Comparison of ENCODE assay signal across 1 cellular context in the genomic region with DNA sequence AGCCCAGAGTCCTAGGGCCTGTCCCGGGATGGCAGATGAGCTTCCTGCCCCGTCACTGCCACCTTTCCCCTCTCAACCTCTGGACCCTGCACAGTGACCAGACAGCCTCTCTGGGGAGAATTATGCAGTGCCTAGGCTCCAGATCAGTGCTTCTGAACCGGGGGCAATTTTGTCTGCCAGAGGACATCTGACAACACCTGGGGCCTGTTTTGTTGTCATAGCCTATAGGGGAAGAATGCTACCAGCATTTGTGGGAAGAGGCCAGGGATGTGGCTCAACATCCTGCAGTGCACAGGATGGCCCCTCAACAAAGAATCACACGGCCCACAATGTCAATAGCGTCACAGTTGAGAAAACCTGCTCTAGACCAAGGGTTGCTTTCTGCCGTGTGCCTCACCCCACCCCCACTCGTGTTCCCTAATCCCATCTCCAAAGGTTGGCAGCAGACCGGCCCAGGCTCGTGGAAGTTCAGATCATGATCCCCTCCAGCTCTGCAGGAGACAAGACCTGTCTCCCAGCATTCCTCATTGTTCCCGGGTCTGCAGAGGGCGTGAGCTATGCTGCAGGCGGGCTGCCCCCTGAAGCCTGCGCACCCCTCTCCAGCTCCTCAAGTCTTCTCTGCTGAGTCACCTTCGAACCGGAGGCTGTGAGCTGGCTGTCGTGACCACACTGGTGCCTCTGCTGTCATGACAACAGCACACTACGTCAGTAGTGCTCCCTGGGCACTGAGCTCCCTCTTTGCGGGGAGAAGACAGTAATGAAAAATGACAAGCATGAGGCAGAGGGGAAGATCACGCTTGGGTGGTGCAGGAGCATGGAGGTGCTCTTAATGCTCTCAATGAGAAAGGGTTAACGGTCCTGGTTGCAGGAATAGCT.
TF ChIP-seq lines count a peak whose summit lies in the region.

No MANE protein-coding gene starts in this region.

TF ChIP-seq in HepG2, 621 proteins besides CTCF, POLR2A, EP300 and RAD21 (continued from another document and continues in another):
- TF ChIP-seq, protein P1, sequence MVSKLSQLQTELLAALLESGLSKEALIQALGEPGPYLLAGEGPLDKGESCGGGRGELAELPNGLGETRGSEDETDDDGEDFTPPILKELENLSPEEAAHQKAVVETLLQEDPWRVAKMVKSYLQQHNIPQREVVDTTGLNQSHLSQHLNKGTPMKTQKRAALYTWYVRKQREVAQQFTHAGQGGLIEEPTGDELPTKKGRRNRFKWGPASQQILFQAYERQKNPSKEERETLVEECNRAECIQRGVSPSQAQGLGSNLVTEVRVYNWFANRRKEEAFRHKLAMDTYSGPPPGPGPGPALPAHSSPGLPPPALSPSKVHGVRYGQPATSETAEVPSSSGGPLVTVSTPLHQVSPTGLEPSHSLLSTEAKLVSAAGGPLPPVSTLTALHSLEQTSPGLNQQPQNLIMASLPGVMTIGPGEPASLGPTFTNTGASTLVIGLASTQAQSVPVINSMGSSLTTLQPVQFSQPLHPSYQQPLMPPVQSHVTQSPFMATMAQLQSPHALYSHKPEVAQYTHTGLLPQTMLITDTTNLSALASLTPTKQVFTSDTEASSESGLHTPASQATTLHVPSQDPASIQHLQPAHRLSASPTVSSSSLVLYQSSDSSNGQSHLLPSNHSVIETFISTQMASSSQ (IDR thresholded peaks at IDR 0.05; ENCODE audit: low read depth) = no peak
- TF ChIP-seq, protein P1 (CRISPR knock-in tag; IDR thresholded peaks at IDR 0.05; ENCODE audit: borderline replicate concordance) = peak; percentile 32; the same call in 1 of the 2 replicates
- TF ChIP-seq PHF20 (CRISPR knock-in tag; IDR thresholded peaks at IDR 0.05) = 0 out of 2 replicates have a peak, but pooled peaks have one; percentile 30
- TF ChIP-seq FOXJ3 (CRISPR knock-in tag; IDR thresholded peaks at IDR 0.05; ENCODE audit: borderline replicate concordance) = no peak
- no peak for TF ChIP-seq ZNF329 (CRISPR knock-in tag; IDR thresholded peaks at IDR 0.05; ENCODE audit: low read depth)
- no peak for TF ChIP-seq MTF1 (CRISPR knock-in tag; IDR thresholded peaks at IDR 0.05)
- TF ChIP-seq, protein P2, sequence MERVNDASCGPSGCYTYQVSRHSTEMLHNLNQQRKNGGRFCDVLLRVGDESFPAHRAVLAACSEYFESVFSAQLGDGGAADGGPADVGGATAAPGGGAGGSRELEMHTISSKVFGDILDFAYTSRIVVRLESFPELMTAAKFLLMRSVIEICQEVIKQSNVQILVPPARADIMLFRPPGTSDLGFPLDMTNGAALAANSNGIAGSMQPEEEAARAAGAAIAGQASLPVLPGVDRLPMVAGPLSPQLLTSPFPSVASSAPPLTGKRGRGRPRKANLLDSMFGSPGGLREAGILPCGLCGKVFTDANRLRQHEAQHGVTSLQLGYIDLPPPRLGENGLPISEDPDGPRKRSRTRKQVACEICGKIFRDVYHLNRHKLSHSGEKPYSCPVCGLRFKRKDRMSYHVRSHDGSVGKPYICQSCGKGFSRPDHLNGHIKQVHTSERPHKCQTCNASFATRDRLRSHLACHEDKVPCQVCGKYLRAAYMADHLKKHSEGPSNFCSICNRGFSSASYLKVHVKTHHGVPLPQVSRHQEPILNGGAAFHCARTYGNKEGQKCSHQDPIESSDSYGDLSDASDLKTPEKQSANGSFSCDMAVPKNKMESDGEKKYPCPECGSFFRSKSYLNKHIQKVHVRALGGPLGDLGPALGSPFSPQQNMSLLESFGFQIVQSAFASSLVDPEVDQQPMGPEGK (CRISPR knock-in tag; IDR thresholded peaks at IDR 0.05) = peak; percentile 15; the same call in 1 of the 2 replicates
- peak; percentile 78 for TF ChIP-seq RFX1 (IDR thresholded peaks at IDR 0.05)
- no peak for TF ChIP-seq NR3C1 (CRISPR knock-in tag; IDR thresholded peaks at IDR 0.05)
- TF ChIP-seq DR1 (CRISPR knock-in tag; IDR thresholded peaks at IDR 0.05) = no peak
- TF ChIP-seq, protein P3, sequence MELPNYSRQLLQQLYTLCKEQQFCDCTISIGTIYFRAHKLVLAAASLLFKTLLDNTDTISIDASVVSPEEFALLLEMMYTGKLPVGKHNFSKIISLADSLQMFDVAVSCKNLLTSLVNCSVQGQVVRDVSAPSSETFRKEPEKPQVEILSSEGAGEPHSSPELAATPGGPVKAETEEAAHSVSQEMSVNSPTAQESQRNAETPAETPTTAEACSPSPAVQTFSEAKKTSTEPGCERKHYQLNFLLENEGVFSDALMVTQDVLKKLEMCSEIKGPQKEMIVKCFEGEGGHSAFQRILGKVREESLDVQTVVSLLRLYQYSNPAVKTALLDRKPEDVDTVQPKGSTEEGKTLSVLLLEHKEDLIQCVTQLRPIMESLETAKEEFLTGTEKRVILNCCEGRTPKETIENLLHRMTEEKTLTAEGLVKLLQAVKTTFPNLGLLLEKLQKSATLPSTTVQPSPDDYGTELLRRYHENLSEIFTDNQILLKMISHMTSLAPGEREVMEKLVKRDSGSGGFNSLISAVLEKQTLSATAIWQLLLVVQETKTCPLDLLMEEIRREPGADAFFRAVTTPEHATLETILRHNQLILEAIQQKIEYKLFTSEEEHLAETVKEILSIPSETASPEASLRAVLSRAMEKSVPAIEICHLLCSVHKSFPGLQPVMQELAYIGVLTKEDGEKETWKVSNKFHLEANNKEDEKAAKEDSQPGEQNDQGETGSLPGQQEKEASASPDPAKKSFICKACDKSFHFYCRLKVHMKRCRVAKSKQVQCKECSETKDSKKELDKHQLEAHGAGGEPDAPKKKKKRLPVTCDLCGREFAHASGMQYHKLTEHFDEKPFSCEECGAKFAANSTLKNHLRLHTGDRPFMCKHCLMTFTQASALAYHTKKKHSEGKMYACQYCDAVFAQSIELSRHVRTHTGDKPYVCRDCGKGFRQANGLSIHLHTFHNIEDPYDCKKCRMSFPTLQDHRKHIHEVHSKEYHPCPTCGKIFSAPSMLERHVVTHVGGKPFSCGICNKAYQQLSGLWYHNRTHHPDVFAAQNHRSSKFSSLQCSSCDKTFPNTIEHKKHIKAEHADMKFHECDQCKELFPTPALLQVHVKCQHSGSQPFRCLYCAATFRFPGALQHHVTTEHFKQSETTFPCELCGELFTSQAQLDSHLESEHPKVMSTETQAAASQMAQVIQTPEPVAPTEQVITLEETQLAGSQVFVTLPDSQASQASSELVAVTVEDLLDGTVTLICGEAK (IDR thresholded peaks at IDR 0.05) = no peak
- TF ChIP-seq, protein P3 (CRISPR knock-in tag; IDR thresholded peaks at IDR 0.05) = no peak
- no peak for TF ChIP-seq ZNF577 (CRISPR knock-in tag; IDR thresholded peaks at IDR 0.05; ENCODE audit: borderline replicate concordance, low read depth)
- TF ChIP-seq HNRNPUL1 (IDR thresholded peaks at IDR 0.05; ENCODE audit: low read depth, low read length) = no peak
- TF ChIP-seq SKI (IDR thresholded peaks at IDR 0.05; ENCODE audit: partially characterized antibody) = peak; percentile 58
- TF ChIP-seq, protein P4, sequence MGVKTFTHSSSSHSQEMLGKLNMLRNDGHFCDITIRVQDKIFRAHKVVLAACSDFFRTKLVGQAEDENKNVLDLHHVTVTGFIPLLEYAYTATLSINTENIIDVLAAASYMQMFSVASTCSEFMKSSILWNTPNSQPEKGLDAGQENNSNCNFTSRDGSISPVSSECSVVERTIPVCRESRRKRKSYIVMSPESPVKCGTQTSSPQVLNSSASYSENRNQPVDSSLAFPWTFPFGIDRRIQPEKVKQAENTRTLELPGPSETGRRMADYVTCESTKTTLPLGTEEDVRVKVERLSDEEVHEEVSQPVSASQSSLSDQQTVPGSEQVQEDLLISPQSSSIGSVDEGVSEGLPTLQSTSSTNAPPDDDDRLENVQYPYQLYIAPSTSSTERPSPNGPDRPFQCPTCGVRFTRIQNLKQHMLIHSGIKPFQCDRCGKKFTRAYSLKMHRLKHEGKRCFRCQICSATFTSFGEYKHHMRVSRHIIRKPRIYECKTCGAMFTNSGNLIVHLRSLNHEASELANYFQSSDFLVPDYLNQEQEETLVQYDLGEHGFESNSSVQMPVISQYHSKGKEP (CRISPR knock-in tag; IDR thresholded peaks at IDR 0.05) = no peak
- 0 out of 2 replicates have a peak, but pooled peaks have one; percentile 18 for TF ChIP-seq ZFP37 (CRISPR knock-in tag; IDR thresholded peaks at IDR 0.05; ENCODE audit: borderline replicate concordance)
- no peak for TF ChIP-seq ZNF256 (CRISPR knock-in tag; conservative IDR thresholded peaks at IDR 0.05)
- TF ChIP-seq, protein P5, sequence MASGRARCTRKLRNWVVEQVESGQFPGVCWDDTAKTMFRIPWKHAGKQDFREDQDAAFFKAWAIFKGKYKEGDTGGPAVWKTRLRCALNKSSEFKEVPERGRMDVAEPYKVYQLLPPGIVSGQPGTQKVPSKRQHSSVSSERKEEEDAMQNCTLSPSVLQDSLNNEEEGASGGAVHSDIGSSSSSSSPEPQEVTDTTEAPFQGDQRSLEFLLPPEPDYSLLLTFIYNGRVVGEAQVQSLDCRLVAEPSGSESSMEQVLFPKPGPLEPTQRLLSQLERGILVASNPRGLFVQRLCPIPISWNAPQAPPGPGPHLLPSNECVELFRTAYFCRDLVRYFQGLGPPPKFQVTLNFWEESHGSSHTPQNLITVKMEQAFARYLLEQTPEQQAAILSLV (CRISPR knock-in tag; IDR thresholded peaks at IDR 0.05; ENCODE audit: borderline replicate concordance) = peak; percentile 64; the same call in 1 of the 2 replicates
- 0 out of 2 replicates have a peak, but pooled peaks have one; percentile 18 for TF ChIP-seq SAFB2 (CRISPR knock-in tag; IDR thresholded peaks at IDR 0.05; ENCODE audit: borderline replicate concordance, low read depth)
- no peak for TF ChIP-seq DNMT3B (CRISPR knock-in tag; conservative IDR thresholded peaks at IDR 0.05)
- peak; percentile 37 for TF ChIP-seq TEAD3 (CRISPR knock-in tag; optimal IDR thresholded peaks at IDR 0.05; ENCODE audit: borderline replicate concordance)
- no peak for TF ChIP-seq ZNF44 (CRISPR knock-in tag; IDR thresholded peaks at IDR 0.05)
- peak; percentile 21; the same call in 1 of the 2 replicates for TF ChIP-seq ZNF644 (CRISPR knock-in tag; IDR thresholded peaks at IDR 0.05; ENCODE audit: low read depth)
- TF ChIP-seq, protein P6, sequence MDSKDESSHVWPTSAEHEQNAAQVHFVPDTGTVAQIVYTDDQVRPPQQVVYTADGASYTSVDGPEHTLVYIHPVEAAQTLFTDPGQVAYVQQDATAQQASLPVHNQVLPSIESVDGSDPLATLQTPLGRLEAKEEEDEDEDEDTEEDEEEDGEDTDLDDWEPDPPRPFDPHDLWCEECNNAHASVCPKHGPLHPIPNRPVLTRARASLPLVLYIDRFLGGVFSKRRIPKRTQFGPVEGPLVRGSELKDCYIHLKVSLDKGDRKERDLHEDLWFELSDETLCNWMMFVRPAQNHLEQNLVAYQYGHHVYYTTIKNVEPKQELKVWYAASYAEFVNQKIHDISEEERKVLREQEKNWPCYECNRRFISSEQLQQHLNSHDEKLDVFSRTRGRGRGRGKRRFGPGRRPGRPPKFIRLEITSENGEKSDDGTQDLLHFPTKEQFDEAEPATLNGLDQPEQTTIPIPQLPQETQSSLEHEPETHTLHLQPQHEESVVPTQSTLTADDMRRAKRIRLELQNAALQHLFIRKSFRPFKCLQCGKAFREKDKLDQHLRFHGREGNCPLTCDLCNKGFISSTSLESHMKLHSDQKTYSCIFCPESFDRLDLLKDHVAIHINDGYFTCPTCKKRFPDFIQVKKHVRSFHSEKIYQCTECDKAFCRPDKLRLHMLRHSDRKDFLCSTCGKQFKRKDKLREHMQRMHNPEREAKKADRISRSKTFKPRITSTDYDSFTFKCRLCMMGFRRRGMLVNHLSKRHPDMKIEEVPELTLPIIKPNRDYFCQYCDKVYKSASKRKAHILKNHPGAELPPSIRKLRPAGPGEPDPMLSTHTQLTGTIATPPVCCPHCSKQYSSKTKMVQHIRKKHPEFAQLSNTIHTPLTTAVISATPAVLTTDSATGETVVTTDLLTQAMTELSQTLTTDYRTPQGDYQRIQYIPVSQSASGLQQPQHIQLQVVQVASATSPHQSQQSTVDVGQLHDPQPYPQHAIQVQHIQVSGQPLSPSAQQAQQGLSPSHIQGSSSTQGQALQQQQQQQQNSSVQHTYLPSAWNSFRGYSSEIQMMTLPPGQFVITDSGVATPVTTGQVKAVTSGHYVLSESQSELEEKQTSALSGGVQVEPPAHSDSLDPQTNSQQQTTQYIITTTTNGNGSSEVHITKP (CRISPR knock-in tag; IDR thresholded peaks at IDR 0.05; ENCODE audit: low read depth) = 0 out of 2 replicates have a peak, but pooled peaks have one; percentile 36
- no peak; the same call in 1 of the 2 replicates for TF ChIP-seq ZBTB7A (CRISPR knock-in tag; IDR thresholded peaks at IDR 0.05)
- no peak for TF ChIP-seq ZNF124 (CRISPR knock-in tag; IDR thresholded peaks at IDR 0.05)
- TF ChIP-seq HMG20A (CRISPR knock-in tag; IDR thresholded peaks at IDR 0.05; ENCODE audit: borderline replicate concordance) = no peak
- TF ChIP-seq ZNF430 (CRISPR knock-in tag; IDR thresholded peaks at IDR 0.05) = no peak
- no peak for TF ChIP-seq NBN (conservative IDR thresholded peaks at IDR 0.05)
- TF ChIP-seq JUND (CRISPR knock-in tag; IDR thresholded peaks at IDR 0.05) = 0 out of 2 replicates have a peak, but pooled peaks have one; percentile 17
- TF ChIP-seq SP4 (CRISPR knock-in tag; IDR thresholded peaks at IDR 0.05) = peak; percentile 70; the same call in 1 of the 2 replicates
